In the genomic region with DNA sequence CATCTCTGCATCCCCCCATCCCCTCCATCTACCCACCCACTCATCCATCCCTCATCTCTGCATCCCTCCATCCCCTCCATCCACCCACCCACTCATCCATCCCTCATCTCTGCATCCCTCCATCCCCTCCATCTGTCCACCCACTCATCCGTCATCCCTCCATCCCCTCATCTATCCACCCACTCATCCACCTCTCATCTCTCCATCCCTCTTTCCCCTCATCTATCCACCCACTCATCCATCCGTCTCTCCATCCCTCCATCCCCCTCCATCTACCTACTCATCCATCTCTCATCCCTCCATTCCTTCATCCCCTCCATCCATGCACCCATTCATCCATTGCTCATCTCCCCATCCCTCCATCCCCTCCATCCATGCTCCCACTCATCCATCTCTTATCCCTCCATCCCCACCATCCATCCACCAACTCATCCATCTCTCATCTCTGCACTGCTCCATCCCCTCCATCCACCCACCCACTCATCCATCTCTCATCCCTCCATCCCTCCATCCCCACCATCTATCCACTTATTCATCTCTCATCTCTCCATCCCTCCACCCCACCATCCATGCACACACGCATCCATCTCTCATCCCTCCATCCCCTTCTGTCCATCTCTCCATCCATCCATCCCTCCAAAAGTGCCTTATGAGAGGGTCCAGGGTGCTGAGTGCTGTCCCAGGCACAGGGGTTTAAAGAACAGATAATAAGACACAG, we compare ENCODE assay signal across 30 cellular contexts.
"Had no signal": no experiment of that assay in that cellular context is flagged by ENCODE, and none has a peak within 500 bp of the region (broad histone marks: within the 10 kb centered on the region; RNA-seq: fewer than 3 reads in every experiment).

No MANE protein-coding gene starts in this region.

- H3K36me3 Mint-ChIP-seq: natural killer cell treated with Interleukin-12 subunit alpha and Interleukin-12 subunit beta and Interleukin-15 and Interleukin-18, amount 100 ng/mL, for 72 hours had no signal

- H3K79me2 ChIP-seq: parathyroid adenoma had no signal

- H3K36me3 ChIP-seq: ovary, transverse colon, uterus had no signal

- H3K9me3 Mint-ChIP-seq: naive thymus-derived CD8-positive, alpha-beta T cell; natural killer cell treated with Interleukin-12 subunit alpha and Interleukin-12 subunit beta and Interleukin-15 and Interleukin-18, amount 100 ng/mL, for 72 hours; nephron progenitor cell; neural crest cell; stimulated activated naive CD8-positive, alpha-beta T cell treated with anti-CD3 and anti-CD28 coated beads, Interleukin-15, amount 100 ng/mL, for 72 hours had no signal

- H3K9ac ChIP-seq: parathyroid adenoma had no signal

- H3K27me3 ChIP-seq: ovary, spleen, suprapubic skin, testis, tibial artery, transverse colon, upper lobe of left lung, uterus had no signal

- H3K27ac ChIP-seq: ovary, parathyroid adenoma, psoas muscle, skin epidermis, spleen, suprapubic skin, testis, tibial artery, transverse colon, upper lobe of left lung, uterus had no signal

- ATAC-seq: naive thymus-derived CD8-positive, alpha-beta T cell; natural killer cell treated with Interleukin-12 subunit alpha and Interleukin-12 subunit beta and Interleukin-15 and Interleukin-18, amount 100 ng/mL, for 72 hours; psoas muscle; right cardiac atrium; sciatic nerve; stimulated activated memory B cell treated with anti-CD40 and anti-IgM and Interleukin-4, amounts not matched to agents 10 μg/mL and 1 μg/mL and 100 μg/mL, for 72 hours; stimulated activated naive CD8-positive, alpha-beta T cell treated with anti-CD3 and anti-CD28 coated beads, Interleukin-15, amount 100 ng/mL, for 72 hours; stimulated activated naive CD8-positive, alpha-beta T cell treated with anti-CD3 and anti-CD28 coated beads, Interleukin-15, Interleukin-2, amounts not matched to agents 100 U/mL and 50 U/mL, for 24 hours had no signal

- H3K9me3 ChIP-seq: ovary, psoas muscle, spleen, suprapubic skin, testis, tibial artery, transverse colon, upper lobe of left lung, uterus had no signal

- H3K4me3 ChIP-seq: ovary, psoas muscle, skin epidermis, smooth muscle cell, spleen, suprapubic skin, testis, tibial artery, transverse colon, upper lobe of left lung, uterus had no signal

- H3K4me3 Mint-ChIP-seq: naive B cell; naive thymus-derived CD8-positive, alpha-beta T cell; natural killer cell treated with Interleukin-12 subunit alpha and Interleukin-12 subunit beta and Interleukin-15 and Interleukin-18, amount 100 ng/mL, for 72 hours; nephron progenitor cell; neural crest cell; stimulated activated memory B cell treated with anti-CD40 and anti-IgM and Interleukin-4, amounts not matched to agents 10 μg/mL and 1 μg/mL and 100 μg/mL, for 72 hours; stimulated activated naive CD8-positive, alpha-beta T cell treated with anti-CD3 and anti-CD28 coated beads, Interleukin-15, amount 100 ng/mL, for 72 hours had no signal

- DNase-seq: naive B cell; naive thymus-derived CD8-positive, alpha-beta T cell; nephron progenitor cell; ovary; psoas muscle; right cardiac atrium; spleen; stimulated activated CD4-positive, alpha-beta T cell treated with anti-CD3 and anti-CD28 coated beads, Interleukin-12 subunit alpha, Interleukin-12 subunit beta, amount 100 ng/mL, for 4 hours; stimulated activated CD4-positive, alpha-beta T cell treated with anti-CD3 and anti-CD28 coated beads, Interleukin-1b, Interleukin-23, amount 100 ng/mL, for 48 hours; stimulated activated CD4-positive, alpha-beta T cell treated with anti-CD3 and anti-CD28 coated beads, Interleukin-4, amount 100 ng/mL, for 1 hour; stimulated activated CD4-positive, alpha-beta T cell treated with anti-CD3 and anti-CD28 coated beads, Interleukin-4, amount 100 ng/mL, for 4 hours; stimulated activated CD8-positive, alpha-beta memory T cell treated with anti-CD3 and anti-CD28 coated beads, Interleukin-4, amount 100 ng/mL, for 48 hours; stimulated activated naive CD4-positive, alpha-beta T cell; stimulated activated naive CD8-positive, alpha-beta T cell treated with anti-CD3 and anti-CD28 coated beads, Interleukin-15, amount 100 ng/mL, for 72 hours; stimulated activated naive CD8-positive, alpha-beta T cell treated with anti-CD3 and anti-CD28 coated beads, Interleukin-15, Interleukin-2, amounts not matched to agents 100 U/mL and 50 U/mL, for 24 hours; substantia nigra; testis; tibial artery; transverse colon; upper lobe of left lung; uterus had no signal

- H3K4me1 ChIP-seq: parathyroid adenoma, psoas muscle, uterus had no signal

- H3K27ac Mint-ChIP-seq: naive B cell; natural killer cell treated with Interleukin-12 subunit alpha and Interleukin-12 subunit beta and Interleukin-15 and Interleukin-18, amount 100 ng/mL, for 72 hours; nephron progenitor cell; progenitor cell of endocrine pancreas; stimulated activated memory B cell treated with anti-CD40 and anti-IgM and Interleukin-4, amounts not matched to agents 10 μg/mL and 1 μg/mL and 100 μg/mL, for 72 hours; stimulated activated naive CD8-positive, alpha-beta T cell treated with anti-CD3 and anti-CD28 coated beads, Interleukin-15, amount 100 ng/mL, for 72 hours had no signal

- H3K27me3 Mint-ChIP-seq: naive B cell; naive thymus-derived CD8-positive, alpha-beta T cell; natural killer cell treated with Interleukin-12 subunit alpha and Interleukin-12 subunit beta and Interleukin-15 and Interleukin-18, amount 100 ng/mL, for 72 hours; progenitor cell of endocrine pancreas; stimulated activated memory B cell treated with anti-CD40 and anti-IgM and Interleukin-4, amounts not matched to agents 10 μg/mL and 1 μg/mL and 100 μg/mL, for 72 hours; stimulated activated naive CD8-positive, alpha-beta T cell treated with anti-CD3 and anti-CD28 coated beads, Interleukin-15, amount 100 ng/mL, for 72 hours had no signal

- H3K4me2 ChIP-seq: smooth muscle cell had no signal

- H2AFZ ChIP-seq: parathyroid adenoma had no signal
